ENCODE assay signal across 8 cellular contexts in genomic region chr17:81365601-81366585, GRCh38. TPM values are rescaled to one million over a fixed set of nuclear protein-coding genes. Genes with fewer than 3 reads are reported as not detected.
A peak's percentile ranks its signal among the peaks of the same experiment; 100 is the strongest.
DNase-seq lines count a peak whose midpoint lies in the region; ATAC-seq and TF ChIP-seq lines count a peak whose summit lies in the region.

No MANE protein-coding gene starts in this region.

- intact Hi-C loops in HCT116 (cut with micrococcal nuclease) (loop anchor here (2.0 kb wide), 1 partner anchor 19 kb away; no protein-coding TSS in a partner anchor), OCI-LY7 (cut with micrococcal nuclease; ENCODE audit: unreplicated experiment) (no loop called here)

- BruUV-seq in HCT116 (replicated peaks; lab: Mats Ljungman, UMichigan) (TSS peak; percentile 70), OCI-LY7 (replicated peaks; lab: Mats Ljungman, UMichigan) (no TSS peak)

- CTCF ChIA-PET in HCT116 (lab: Charles Lee), result interaction anchor here (0.7 to 1.5 kb wide), 9 partner anchors 20 to 119 kb away, joined by 3 to 7 read pairs (median 4); partner anchors contain the start of genes BAHCC1 and SLC38A10
- CTCF ChIA-PET in OCI-LY7 (lab: Charles Lee; ENCODE audit: unreplicated experiment), result no interaction called here

- RAD21 ChIA-PET in HCT116 (lab: Charles Lee; ENCODE audit: low non-redundant PET in 1 of 2, low total read pairs in 2 of 2, uncharacterized antibody in 2 of 2, unreplicated experiment in 2 of 2), result interaction anchor here in 1 of 2 experiments (0.6 to 1.8 kb wide), 4 partner anchors 37 to 106 kb away, joined by 3 to 6 read pairs (median 4); no protein-coding TSS in a partner anchor

- H3K4me3 ChIP-seq in HCT116 (replicated peaks in 1 of 2; ENCODE audit: low read depth in 1 of 2, low read length in 2 of 2) (peak overlapping the region; percentile 47 to 61), OCI-LY7 (ENCODE audit: low read depth, low read length, poor library complexity, severe bottlenecking) (no peak overlapping the region)

- peak overlapping the region; percentile 59 for H3K9ac ChIP-seq in HCT116 (ENCODE audit: low read length)

- TF ChIP-seq POLR2A in HCT116 (IDR thresholded peaks at IDR 0.05; ENCODE audit: borderline replicate concordance, extremely low read depth, insufficient read depth, insufficient read length) (no peak), GM18505 (IDR thresholded peaks at IDR 0.05; ENCODE audit: borderline replicate concordance, extremely low read depth, insufficient read depth, insufficient read length) (no peak)

- H3K9me3 Mint-ChIP-seq in naive thymus-derived CD8-positive, alpha-beta T cell, result no peaks in the 10 kb centered on the region

- H3K4me2 ChIP-seq in HCT116 (ENCODE audit: low read length) (peak overlapping the region; percentile 96), OCI-LY7 (ENCODE audit: low read length) (peak overlapping the region; percentile 10; the same call in 1 of the 2 replicates)

- H3K9me2 ChIP-seq in HCT116 (ENCODE audit: insufficient read depth) (no peaks in the 10 kb centered on the region), OCI-LY7 (ENCODE audit: insufficient read depth, low read length) (no peaks in the 10 kb centered on the region)

- TF ChIP-seq RAD21 in HCT116 (IDR thresholded peaks at IDR 0.05; ENCODE audit: low read depth), result no peak; the same call in 1 of the 2 replicates

- H3K27me3 ChIP-seq in HCT116 (ENCODE audit: insufficient read depth, low read length), result peaks cover 4% of the 10 kb centered on the region; the same call in 1 of the 2 replicates

- no peak overlapping the region for H3K27ac Mint-ChIP-seq in naive thymus-derived CD8-positive, alpha-beta T cell

- H3K27ac ChIP-seq in HCT116 (ENCODE audit: low read depth, low read length) (peak overlapping the region; percentile 68), OCI-LY7 (ENCODE audit: low read depth, low read length, poor library complexity, severe bottlenecking) (no peak overlapping the region)

- no peaks in the 10 kb centered on the region for H3K9me3 ChIP-seq in HCT116 (ENCODE audit: control insufficient read depth in 1 of 2, insufficient read depth in 1 of 2, low read depth in 1 of 2, low read length in 2 of 2)
- no peaks in the 10 kb centered on the region for H3K9me3 ChIP-seq in OCI-LY7 (ENCODE audit: low read length)

- H3K4me3 Mint-ChIP-seq in naive thymus-derived CD8-positive, alpha-beta T cell, result peak overlapping the region; percentile 48 to 82 (median 64)

- POLR2A ChIA-PET in HCT116 (lab: Charles Lee), result interaction anchor here (1.0 to 2.0 kb wide), 13 partner anchors 11 to 142 kb away, joined by 3 to 19 read pairs (median 6); partner anchors contain the start of genes BAHCC1 and SLC38A10
- POLR2A ChIA-PET in OCI-LY7 (lab: Charles Lee), result interaction anchor here (1.1 kb wide), 1 partner anchor 29 kb away, joined by 4 read pairs; the partner anchor contains the start of gene BAHCC1
- POLR2A ChIA-PET in naive thymus-derived CD8-positive, alpha-beta T cell (lab: Charles Lee), result no interaction called here

- no peaks in the 10 kb centered on the region for H3K36me3 Mint-ChIP-seq in naive thymus-derived CD8-positive, alpha-beta T cell

- H2AFZ ChIP-seq in HCT116 (ENCODE audit: low read depth, low read length, poor library complexity, severe bottlenecking) (peak overlapping the region; percentile 69), OCI-LY7 (ENCODE audit: low read length) (no peak overlapping the region)

- ATAC-seq in HCT116 (peak; percentile 68), GM18505 (IDR thresholded peaks at IDR 0.05; ENCODE audit: unreplicated experiment) (no peak), GM19467 (IDR thresholded peaks at IDR 0.05; ENCODE audit: unreplicated experiment) (no peak)
- ATAC-seq in naive thymus-derived CD8-positive, alpha-beta T cell, result peak; percentile 73 to 79

- TF ChIP-seq CTCF in HCT116 (IDR thresholded peaks at IDR 0.05 in 2 of 3, conservative IDR thresholded peaks at IDR 0.05 in 1 of 3; ENCODE audit: borderline replicate concordance in 1 of 3, insufficient read depth in 1 of 3, low read depth in 2 of 3, low read length in 2 of 3) (no peak), OCI-LY7 (conservative IDR thresholded peaks at IDR 0.05; ENCODE audit: low read length) (no peak)

- H3K79me2 ChIP-seq in HCT116 (ENCODE audit: insufficient read depth, low read length), result no peaks in the 10 kb centered on the region
- no peaks in the 10 kb centered on the region for H3K79me2 ChIP-seq in OCI-LY7 (ENCODE audit: insufficient read depth, low read depth, low read length)

- H3K36me3 ChIP-seq in HCT116 (ENCODE audit: control insufficient read depth in 1 of 2, insufficient read depth in 2 of 2, low read length in 2 of 2), result no peaks in the 10 kb centered on the region
- H3K36me3 ChIP-seq in OCI-LY7 (ENCODE audit: insufficient read depth, low read length), result no peaks in the 10 kb centered on the region

- DNase-seq in HCT116 (ENCODE audit: low read depth, low spot score), result peak; percentile 89
- DNase-seq in OCI-LY7 (ENCODE audit: low spot score), result peak; percentile 46
- peak; percentile 78 for DNase-seq in dermis blood vessel endothelial cell
- peak in 2 of 10 donors; percentile 25 to 33 for DNase-seq in naive thymus-derived CD8-positive, alpha-beta T cell
- no peak for DNase-seq in mesenteric fat pad (ENCODE audit: low spot score)
- no peak for DNase-seq in stimulated activated CD4-positive, alpha-beta T cell treated with anti-CD3 and anti-CD28 coated beads, Interleukin-2, amount 100 ng/mL, for 24 hours

- H4K20me1 ChIP-seq in HCT116 (ENCODE audit: insufficient read depth) (no peaks in the 10 kb centered on the region), OCI-LY7 (ENCODE audit: insufficient read depth, low read length) (no peaks in the 10 kb centered on the region; the same call in 1 of the 2 replicates)

- H3K4me1 ChIP-seq in HCT116 (ENCODE audit: control insufficient read depth in 1 of 2, insufficient read depth in 2 of 2, low read length in 2 of 2) (peaks cover 39 to 46% of the 10 kb centered on the region in 2 experiments), OCI-LY7 (ENCODE audit: insufficient read depth, low read length, poor library complexity, severe bottlenecking) (peaks cover 9% of the 10 kb centered on the region)

- peaks cover 20 to 50% (median 32%) of the 10 kb centered on the region in 5 donors for H3K27me3 Mint-ChIP-seq in naive thymus-derived CD8-positive, alpha-beta T cell

- H3K4me1 Mint-ChIP-seq in naive thymus-derived CD8-positive, alpha-beta T cell, result peaks cover 7 to 19% (median 17%) of the 10 kb centered on the region in 4 donors

TF ChIP-seq in HCT116, 20 proteins besides CTCF, POLR2A, EP300 and RAD21 (continues in another document):
- no peak for TF ChIP-seq EGR1 (IDR thresholded peaks at IDR 0.05; ENCODE audit: low read depth)
- TF ChIP-seq SP1 (IDR thresholded peaks at IDR 0.05; ENCODE audit: low read depth), result peak; percentile 96
- TF ChIP-seq EZH2 (IDR thresholded peaks at IDR 0.05), result no peak
- no peak for TF ChIP-seq ATF3 (IDR thresholded peaks at IDR 0.05)
- peak; percentile 97 for TF ChIP-seq TCF7L2 (IDR thresholded peaks at IDR 0.05; ENCODE audit: borderline replicate concordance, extremely low read depth, insufficient read depth, insufficient read length)
- TF ChIP-seq ZFX (IDR thresholded peaks at IDR 0.05), result no peak
- no peak for TF ChIP-seq CEBPB (IDR thresholded peaks at IDR 0.05; ENCODE audit: low read depth)
- peak; percentile 67 for TF ChIP-seq ZBTB33 (IDR thresholded peaks at IDR 0.05; ENCODE audit: extremely low read depth, insufficient replicate concordance, low read length)
- no peak; the same call in 1 of the 2 replicates for TF ChIP-seq JUND (IDR thresholded peaks at IDR 0.05)
- no peak for TF ChIP-seq EZH2phosphoT487 (IDR thresholded peaks at IDR 0.05; ENCODE audit: borderline replicate concordance)
- no peak for TF ChIP-seq CBX3 (IDR thresholded peaks at IDR 0.05; ENCODE audit: low read depth)
- TF ChIP-seq, protein P1, sequence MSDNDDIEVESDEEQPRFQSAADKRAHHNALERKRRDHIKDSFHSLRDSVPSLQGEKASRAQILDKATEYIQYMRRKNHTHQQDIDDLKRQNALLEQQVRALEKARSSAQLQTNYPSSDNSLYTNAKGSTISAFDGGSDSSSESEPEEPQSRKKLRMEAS (IDR thresholded peaks at IDR 0.05), result peak; percentile 87; the same call in 1 of the 2 replicates
- no peak for TF ChIP-seq ZNF274 (IDR thresholded peaks at IDR 0.05; ENCODE audit: low read depth, low read length)

RNA-seq across cellular contexts. Expression of gene BAHCC1, which starts 29.4 kb away (rescaled TPM):
- total RNA-seq in HCT116 (2021; ENCODE audit: unreplicated experiment) (45.2 TPM), OCI-LY7 (2022) (5.5 and 5.7 TPM in 2 replicates), dermis blood vessel endothelial cell (4.8 and 19.3 TPM in 2 replicates), mesenteric fat pad (11.0 TPM)
- 16.1 and 18.2 TPM in 2 replicates for polyA plus RNA-seq in HCT116 (2012)
- 1.4 and 5.2 TPM in 2 replicates for total RNA-seq in OCI-LY7 (2014; rRNA removed; shearing (Covaris generic))
- total RNA-seq in naive thymus-derived CD8-positive, alpha-beta T cell, result not detected
- not detected for polyA plus RNA-seq in naive thymus-derived CD8-positive, alpha-beta T cell

Comparison
In these comparisons a context has a peak if more than half of its experiments do, and no peak if none do; other contexts are left out.
1. ATAC-seq: peak in HCT116 (single experiment) and naive thymus-derived CD8-positive, alpha-beta T cell (2 of 2); none in GM18505 (single experiment) and GM19467 (single experiment).
2. DNase-seq: peak in HCT116 (single experiment), OCI-LY7 (single experiment) and dermis blood vessel endothelial cell (single experiment); none in mesenteric fat pad (single experiment) and stimulated activated CD4-positive, alpha-beta T cell treated with anti-CD3 and anti-CD28 coated beads, Interleukin-2, amount 100 ng/mL, for 24 hours (0 of 2).